Comparison of ENCODE assay signal across 9 cellular contexts in the genomic region with DNA sequence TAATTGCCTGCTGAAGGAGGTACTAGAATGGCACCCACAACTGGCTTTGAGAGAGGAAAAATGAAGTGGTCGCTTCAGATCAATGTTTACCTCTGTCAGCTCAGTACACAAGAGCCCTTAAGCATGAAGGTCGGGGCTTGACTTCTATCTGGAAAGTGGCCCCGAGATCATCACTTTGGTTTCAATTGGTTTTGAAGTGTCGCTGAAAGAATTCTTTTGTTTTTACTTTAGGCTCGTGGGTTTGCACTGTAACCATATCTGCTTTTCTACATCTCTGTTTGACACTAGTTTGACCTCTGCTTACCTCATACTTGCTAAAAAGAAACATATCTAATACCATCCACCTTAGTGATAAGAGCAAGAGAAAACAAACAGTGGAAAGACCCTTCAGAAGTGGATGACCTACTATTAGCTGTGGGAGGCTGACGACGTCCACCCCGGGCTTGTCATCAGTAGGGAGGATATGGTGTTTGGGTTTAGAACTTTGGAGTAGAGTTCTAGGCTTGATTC.
DNase-seq lines count a peak whose midpoint lies in the region; ATAC-seq and TF ChIP-seq lines count a peak whose summit lies in the region.
"Had no signal": no experiment of that assay in that cellular context is flagged by ENCODE, and none has a peak within 500 bp of the region (broad histone marks: within the 10 kb centered on the region; RNA-seq: fewer than 3 reads in every experiment).

No MANE protein-coding gene starts in this region.

- H3K4me3 ChIP-seq in Peyer's patch, result no peak overlapping the region
- H3K4me3 ChIP-seq: PC-9 had no signal

- no peaks in the 10 kb centered on the region for H3K27me3 ChIP-seq in Peyer's patch

- H3K36me3 ChIP-seq in Peyer's patch, result no peaks in the 10 kb centered on the region

- H3K9me3 ChIP-seq in Peyer's patch, result no peaks in the 10 kb centered on the region

- H3K4me1 ChIP-seq in Peyer's patch, result no peaks in the 10 kb centered on the region

- no peak for TF ChIP-seq CTCF in Peyer's patch (IDR thresholded peaks at IDR 0.05)

- TF ChIP-seq POLR2A in GM18505 (IDR thresholded peaks at IDR 0.05; ENCODE audit: borderline replicate concordance, extremely low read depth, insufficient read depth, insufficient read length) (no peak), Peyer's patch (IDR thresholded peaks at IDR 0.05) (no peak)

- ATAC-seq in GM18505 (IDR thresholded peaks at IDR 0.05; ENCODE audit: unreplicated experiment), result peak; percentile 38
- ATAC-seq in HG02610 (IDR thresholded peaks at IDR 0.05; ENCODE audit: unreplicated experiment), result peak; percentile 58
- ATAC-seq in HG03135 (IDR thresholded peaks at IDR 0.05; ENCODE audit: unreplicated experiment), result no peak
- no peak for ATAC-seq in GM19452 (IDR thresholded peaks at IDR 0.05; ENCODE audit: unreplicated experiment)

- DNase-seq in Peyer's patch (no peak), islet precursor cell (peak; percentile 37), CD1c-positive myeloid dendritic cell (ENCODE audit: extremely low spot score) (no peak), COR-L47 (lab: John Stamatoyannopoulos, UW) (no peak)
- DNase-seq: PC-9 had no signal

- peak overlapping the region in 3 of 4 donors; percentile 22 to 49 (median 38) for H3K27ac ChIP-seq in Peyer's patch
- H3K27ac ChIP-seq: PC-9 had no signal

Comparison
In these comparisons a context has a peak if more than half of its experiments do, and no peak if none do; other contexts are left out.
1. ATAC-seq: peak in GM18505 (single experiment) and HG02610 (single experiment); none in HG03135 (single experiment) and GM19452 (single experiment).